ENCODE assay signal across 14 cellular contexts in genomic region chr7:100367676-100368613, GRCh38. TPM values are rescaled to one million over a fixed set of nuclear protein-coding genes. Genes with fewer than 3 reads are reported as not detected.
A peak's percentile ranks its signal among the peaks of the same experiment; 100 is the strongest.
DNase-seq lines count a peak whose midpoint lies in the region; TF ChIP-seq lines count a peak whose summit lies in the region.
"Had no signal": no experiment of that assay in that cellular context is flagged by ENCODE, and none has a peak within 500 bp of the region (broad histone marks: within the 10 kb centered on the region; RNA-seq: fewer than 3 reads in every experiment).

No MANE protein-coding gene starts in this region.

- H3K27me3 Mint-ChIP-seq in CD4-positive, alpha-beta memory T cell, result no peaks in the 10 kb centered on the region
- H3K27me3 Mint-ChIP-seq in nephron progenitor cell (ENCODE audit: low read depth, poor library complexity), result no peaks in the 10 kb centered on the region
- H3K27me3 Mint-ChIP-seq in Caco-2 (ENCODE audit: insufficient read depth, unreplicated experiment), result no peaks in the 10 kb centered on the region
- H3K27me3 Mint-ChIP-seq in Calu3 (ENCODE audit: unreplicated experiment), result no peaks in the 10 kb centered on the region

- H3K79me2 ChIP-seq in MM.1S (ENCODE audit: low read length) (0 out of 2 replicates have a peak, but pooled peaks cover 4% of the 10 kb centered on the region), GM23248 (ENCODE audit: insufficient read depth) (no peaks in the 10 kb centered on the region)

- CTCF ChIA-PET in CD4-positive, alpha-beta memory T cell (lab: Charles Lee; ENCODE audit: partially characterized antibody), result no interaction called here
- CTCF ChIA-PET in Caco-2 (lab: Charles Lee), result interaction anchor here (1.9 kb wide), 1 partner anchor 40 kb away, joined by 7 read pairs; no protein-coding TSS in a partner anchor
- CTCF ChIA-PET in Calu3 (lab: Charles Lee), result interaction anchor here (0.6 kb wide), 1 partner anchor 198 kb away, joined by 3 read pairs; no protein-coding TSS in a partner anchor

- no peaks in the 10 kb centered on the region for H3K27me3 ChIP-seq in CD4-positive, alpha-beta memory T cell (ENCODE audit: insufficient read depth, low read length)
- H3K27me3 ChIP-seq in MM.1S (replicated peaks; ENCODE audit: insufficient read depth, low read length) (no peaks in the 10 kb centered on the region), GM23248 (replicated peaks; ENCODE audit: insufficient read depth) (no peaks in the 10 kb centered on the region), Caco-2 (replicated peaks; ENCODE audit: control insufficient read depth, insufficient read depth, low read length) (no peaks in the 10 kb centered on the region)
- H3K27me3 ChIP-seq: tibial artery had no signal

- peaks cover 0 to 1% (median 0%) of the 10 kb centered on the region in 8 donors for H3K9me3 Mint-ChIP-seq in CD4-positive, alpha-beta memory T cell
- H3K9me3 Mint-ChIP-seq in nephron progenitor cell (no peaks in the 10 kb centered on the region), Caco-2 (ENCODE audit: unreplicated experiment) (no peaks in the 10 kb centered on the region), Calu3 (ENCODE audit: low read depth, unreplicated experiment) (no peaks in the 10 kb centered on the region)
- H3K9me3 Mint-ChIP-seq: nephron had no signal

- H3K9me2 ChIP-seq in MM.1S (replicated peaks; ENCODE audit: insufficient read depth, low read length), result no peaks in the 10 kb centered on the region
- H3K9me2 ChIP-seq in GM23248 (ENCODE audit: insufficient read depth), result no peaks in the 10 kb centered on the region

- DNase-seq in CD4-positive, alpha-beta memory T cell, result no peak
- DNase-seq in MM.1S (no peak), cerebellar cortex (ENCODE audit: low spot score) (peak; percentile 95), nephron progenitor cell (no peak), GM23248 (no peak), Caco-2 (no peak), MV-4-11 (lab: John Stamatoyannopoulos, UW) (no peak), Calu3 (no peak)
- DNase-seq: activated effector memory CD4-positive, alpha-beta T cell treated with Interleukin-2 at 50 U/mL for 16 hours; effector CD4-positive, alpha-beta T cell; hypothalamus; stimulated activated CD4-positive, alpha-beta T cell treated with anti-CD3 and anti-CD28 coated beads, Interleukin-2, amount 100 ng/mL, for 48 hours; tibial artery had no signal

- H4K20me1 ChIP-seq in MM.1S (ENCODE audit: insufficient read depth, low read length), result no peaks in the 10 kb centered on the region
- H4K20me1 ChIP-seq in GM23248 (ENCODE audit: insufficient read depth), result no peaks in the 10 kb centered on the region

- intact Hi-C loops in CD4-positive, alpha-beta memory T cell (cut with micrococcal nuclease), result loop anchor here (5.0 kb wide), 1 partner anchor 39 kb away; no protein-coding TSS in a partner anchor
- intact Hi-C loops in Caco-2 (cut with micrococcal nuclease; ENCODE audit: unreplicated experiment) (no loop called here), Calu3 (cut with micrococcal nuclease; ENCODE audit: unreplicated experiment) (no loop called here)

- in situ Hi-C loops in GM23248 (cut with MboI), result no loop called here

- peaks cover 15% of the 10 kb centered on the region for H3K4me1 ChIP-seq in CD4-positive, alpha-beta memory T cell (ENCODE audit: insufficient read depth, low read length)
- H3K4me1 ChIP-seq in MM.1S (ENCODE audit: low read length), result peaks cover 36% of the 10 kb centered on the region
- H3K4me1 ChIP-seq in GM23248 (ENCODE audit: insufficient read depth), result peaks cover 3% of the 10 kb centered on the region
- H3K4me1 ChIP-seq in Caco-2, result no peaks in the 10 kb centered on the region

- peaks cover 56% of the 10 kb centered on the region for H3F3A ChIP-seq in MM.1S (ENCODE audit: insufficient read depth, low read length)
- H3F3A ChIP-seq in GM23248 (ENCODE audit: insufficient read depth), result 0 out of 2 replicates have a peak, but pooled peaks cover 9% of the 10 kb centered on the region

- H3K36me3 Mint-ChIP-seq in CD4-positive, alpha-beta memory T cell, result peaks cover 11 to 23% of the 10 kb centered on the region in 2 donors
- H3K36me3 Mint-ChIP-seq in nephron progenitor cell (ENCODE audit: low read depth), result peaks cover 34% of the 10 kb centered on the region
- H3K36me3 Mint-ChIP-seq in Caco-2 (ENCODE audit: insufficient read depth, unreplicated experiment), result peaks cover 65% of the 10 kb centered on the region
- peaks cover 46% of the 10 kb centered on the region for H3K36me3 Mint-ChIP-seq in Calu3 (ENCODE audit: insufficient read depth, unreplicated experiment)

- H3K36me3 ChIP-seq in CD4-positive, alpha-beta memory T cell (ENCODE audit: insufficient read depth, low read length), result no peaks in the 10 kb centered on the region
- H3K36me3 ChIP-seq in MM.1S (replicated peaks; ENCODE audit: insufficient read depth, low read length) (no peaks in the 10 kb centered on the region), GM23248 (ENCODE audit: low read depth) (peaks cover 8% of the 10 kb centered on the region; the same call in 1 of the 2 replicates), Caco-2 (ENCODE audit: control insufficient read depth, insufficient read depth, low read length) (no peaks in the 10 kb centered on the region)

- H2AFZ ChIP-seq in MM.1S (ENCODE audit: low read length) (no peak overlapping the region), GM23248 (no peak overlapping the region)

- H3K4me3 Mint-ChIP-seq in CD4-positive, alpha-beta memory T cell, result no peak overlapping the region
- H3K4me3 Mint-ChIP-seq in nephron progenitor cell, result no peak overlapping the region
- no peak overlapping the region for H3K4me3 Mint-ChIP-seq in Caco-2 (ENCODE audit: unreplicated experiment)
- H3K4me3 Mint-ChIP-seq in Calu3 (ENCODE audit: low read depth, unreplicated experiment), result no peak overlapping the region
- H3K4me3 Mint-ChIP-seq: nephron had no signal

- BruUV-seq in Caco-2 (replicated peaks; lab: Mats Ljungman, UMichigan) (no TSS peak), Calu3 (replicated peaks; lab: Mats Ljungman, UMichigan) (no TSS peak)

- H3K4me3 ChIP-seq in CD4-positive, alpha-beta memory T cell (ENCODE audit: low read length in 2 of 2), result no peak overlapping the region
- H3K4me3 ChIP-seq in MM.1S (ENCODE audit: low read length) (no peak overlapping the region), GM23248 (no peak overlapping the region), Caco-2 (ENCODE audit: low read depth, low read length) (no peak overlapping the region)
- H3K4me3 ChIP-seq: tibial artery had no signal

- 76 to 86% methylated on average over 12 of the region's 12 CpGs for WGBS in GM23248 (ENCODE audit: low coverage in 1 of 2, low lambda C conversion rate in 2 of 2, missing lambda C conversion rate in 2 of 2), 2 experiments

- H3K9ac ChIP-seq in MM.1S (ENCODE audit: low read length) (no peak overlapping the region), GM23248 (no peak overlapping the region)

- TF ChIP-seq CTCF in MM.1S (IDR thresholded peaks at IDR 0.05; ENCODE audit: low read length) (no peak), nephron progenitor cell (IDR thresholded peaks at IDR 0.05) (no peak), Caco-2 (IDR thresholded peaks at IDR 0.05; ENCODE audit: insufficient read depth in 1 of 2, low read depth in 1 of 2, low read length in 1 of 2, severe bottlenecking in 1 of 2, unreplicated experiment in 1 of 2) (no peak), Calu3 (IDR thresholded peaks at IDR 0.05; ENCODE audit: unreplicated experiment) (no peak)

- H3K4me2 ChIP-seq in MM.1S (ENCODE audit: low read depth, low read length) (no peak overlapping the region), GM23248 (ENCODE audit: unreplicated experiment) (no peak overlapping the region)

- peaks cover 10 to 31% (median 21%) of the 10 kb centered on the region in 4 donors for H3K4me1 Mint-ChIP-seq in CD4-positive, alpha-beta memory T cell
- H3K4me1 Mint-ChIP-seq in nephron progenitor cell, result peaks cover 24% of the 10 kb centered on the region
- H3K4me1 Mint-ChIP-seq in Caco-2 (ENCODE audit: low read depth, unreplicated experiment), result no peaks in the 10 kb centered on the region
- no peaks in the 10 kb centered on the region for H3K4me1 Mint-ChIP-seq in Calu3 (ENCODE audit: low read depth, unreplicated experiment)
- H3K4me1 Mint-ChIP-seq: nephron had no signal

- no peaks in the 10 kb centered on the region for H3K9me3 ChIP-seq in CD4-positive, alpha-beta memory T cell (ENCODE audit: control insufficient read depth in 1 of 2, low read length in 2 of 2)
- H3K9me3 ChIP-seq in MM.1S (replicated peaks; ENCODE audit: insufficient read depth, low read length), result no peaks in the 10 kb centered on the region
- no peaks in the 10 kb centered on the region for H3K9me3 ChIP-seq in GM23248 (ENCODE audit: low read depth)
- no peaks in the 10 kb centered on the region for H3K9me3 ChIP-seq in Caco-2
- H3K9me3 ChIP-seq: tibial artery had no signal

- POLR2A ChIA-PET in CD4-positive, alpha-beta memory T cell (lab: Charles Lee; ENCODE audit: partially characterized antibody), result no interaction called here
- POLR2A ChIA-PET in Caco-2 (lab: Charles Lee), result no interaction called here

- no peak overlapping the region for H3K27ac ChIP-seq in CD4-positive, alpha-beta memory T cell (ENCODE audit: low read depth, low read length)
- H3K27ac ChIP-seq in MM.1S (ENCODE audit: low read length) (peak overlapping the region; percentile 88; the same call in 1 of the 2 replicates), GM23248 (no peak overlapping the region)
- H3K27ac ChIP-seq: tibial artery had no signal

- peak overlapping the region in 5 of 7 donors; percentile 15 to 77 (median 64) for H3K27ac Mint-ChIP-seq in CD4-positive, alpha-beta memory T cell
- H3K27ac Mint-ChIP-seq in nephron progenitor cell (peak overlapping the region; percentile 90), Caco-2 (ENCODE audit: unreplicated experiment) (no peak overlapping the region), Calu3 (ENCODE audit: unreplicated experiment) (no peak overlapping the region)
- H3K27ac Mint-ChIP-seq: nephron had no signal

RNA-seq across cellular contexts. Expression of gene PILRA, which starts 5.3 kb away (rescaled TPM):
- 1 to 10 TPM; 5.7 to 5.8 TPM for total RNA-seq in CD4-positive, alpha-beta memory T cell
- polyA plus RNA-seq in CD4-positive, alpha-beta memory T cell, result under 1 TPM in 1 of 2 donors, not detected in 1; 0.32 TPM
- total RNA-seq in GM23248 (2014; rRNA removed; shearing (Covaris generic)), result not detected in 2 replicates
- 1.7 TPM in 2 replicates for polyA plus RNA-seq in GM23248 (2016; fragmentation: Nextera tagmentation; extraction: Ambion mirVana)
- total RNA-seq in Caco-2 (2022), result 0.68 TPM in 1 of 2 replicates, not detected in the other
- total RNA-seq in Calu3 (2022), result 3.1 and 3.3 TPM in 2 replicates

RNA-seq across cellular contexts. Expression of gene PILRB, which starts 10.0 kb away (rescaled TPM):
- 100 to 1,000 TPM; 104 to 117 TPM for total RNA-seq in CD4-positive, alpha-beta memory T cell
- 1 to 10 TPM; 1.1 to 5.2 TPM for polyA plus RNA-seq in CD4-positive, alpha-beta memory T cell
- 10.8 and 21.8 TPM in 2 replicates for total RNA-seq in GM23248 (2014; rRNA removed; shearing (Covaris generic))
- 7.6 and 10.7 TPM in 2 replicates for polyA plus RNA-seq in GM23248 (2016; fragmentation: Nextera tagmentation; extraction: Ambion mirVana)
- 53.4 and 58.9 TPM in 2 replicates for total RNA-seq in Caco-2 (2022)
- total RNA-seq in Calu3 (2022), result 40.0 and 40.4 TPM in 2 replicates

Comparison
In these comparisons a context has a peak if more than half of its experiments do, and no peak if none do; other contexts are left out.
1. H3K27ac Mint-ChIP-seq: peak in CD4-positive, alpha-beta memory T cell (5 of 7) and nephron progenitor cell (single experiment); none in Caco-2 (single experiment) and Calu3 (single experiment).